18 cellular contexts compared by ENCODE assay signal in genomic region chr20:17733781-17734304, GRCh38. TPM values are rescaled to one million over a fixed set of nuclear protein-coding genes. Genes with fewer than 3 reads are reported as not detected.
DNase-seq lines count a peak whose midpoint lies in the region; ATAC-seq and TF ChIP-seq lines count a peak whose summit lies in the region.
"Had no signal": no experiment of that assay in that cellular context is flagged by ENCODE, and none has a peak within 500 bp of the region (broad histone marks: within the 10 kb centered on the region; RNA-seq: fewer than 3 reads in every experiment).

No MANE protein-coding gene starts in this region.

- 15% methylated on average over 4 of the region's 4 CpGs for WGBS in body of pancreas, 2 donors

- H2AFZ ChIP-seq in osteoblast (ENCODE audit: low read length), result peak overlapping the region; percentile 19

- TF ChIP-seq CTCF in body of pancreas (IDR thresholded peaks at IDR 0.05) (no peak), osteoblast (IDR thresholded peaks at IDR 0.05; ENCODE audit: extremely low read depth, low read depth, low read length) (no peak), vagina (IDR thresholded peaks at IDR 0.05) (no peak), breast epithelium (IDR thresholded peaks at IDR 0.05) (no peak), dorsolateral prefrontal cortex (IDR thresholded peaks at IDR 0.05 in 54 of 56, conservative IDR thresholded peaks at IDR 0.05 in 2 of 56; ENCODE audit: low read depth in 1 of 56, partially characterized antibody in 56 of 56) (no peak)

- peaks cover 46% of the 10 kb centered on the region for H3K4me1 ChIP-seq in body of pancreas
- peaks cover 9% of the 10 kb centered on the region for H3K4me1 ChIP-seq in osteoblast (ENCODE audit: insufficient read depth, low read length)
- peaks cover 17% of the 10 kb centered on the region for H3K4me1 ChIP-seq in vagina
- no peaks in the 10 kb centered on the region for H3K4me1 ChIP-seq in breast epithelium
- H3K4me1 ChIP-seq: A549, BE2C had no signal

- H3K36me3 ChIP-seq in body of pancreas (replicated peaks in 1 of 2; ENCODE audit: insufficient read depth in 1 of 2, low read depth in 2 of 2), result no peaks in the 10 kb centered on the region
- no peaks in the 10 kb centered on the region for H3K36me3 ChIP-seq in osteoblast (ENCODE audit: insufficient read depth, low read length)
- H3K36me3 ChIP-seq in vagina, result no peaks in the 10 kb centered on the region
- no peaks in the 10 kb centered on the region for H3K36me3 ChIP-seq in breast epithelium
- H3K36me3 ChIP-seq: BE2C had no signal

- peak; percentile 64 for ATAC-seq in body of pancreas
- peak; percentile 81 for ATAC-seq in left colon
- ATAC-seq in HG03442 (IDR thresholded peaks at IDR 0.05; ENCODE audit: unreplicated experiment), result no peak
- ATAC-seq: A549; CD8-positive, alpha-beta T cell had no signal

- intact Hi-C loops in body of pancreas (cut with DNase I) (no loop called here), left colon (cut with DNase I, micrococcal nuclease) (no loop called here), vagina (cut with DNase I) (no loop called here), breast epithelium (cut with DNase I; ENCODE audit: low total_unique reads) (no loop called here), dorsolateral prefrontal cortex (cut with DNase I) (no loop called here)

- H3K79me2 ChIP-seq in osteoblast (ENCODE audit: insufficient read depth, low read length), result no peaks in the 10 kb centered on the region

- H3K4me3 ChIP-seq in body of pancreas (no peak overlapping the region), osteoblast (ENCODE audit: insufficient read depth, low read length) (no peak overlapping the region), vagina (no peak overlapping the region), breast epithelium (no peak overlapping the region), dorsolateral prefrontal cortex (no peak overlapping the region)
- H3K4me3 ChIP-seq: A549 had no signal

- peak; percentile 46 to 72 (median 58) for DNase-seq in body of pancreas
- DNase-seq in left colon, result peak in 1 of 2 donors; percentile 45
- DNase-seq in osteoblast (ENCODE audit: insufficient read length, low spot score, missing footprints), result no peak
- DNase-seq in vagina (ENCODE audit: extremely low spot score in 2 of 2), result no peak
- DNase-seq in breast epithelium (ENCODE audit: low spot score in 2 of 2), result no peak
- DNase-seq in dorsolateral prefrontal cortex, result no peak
- DNase-seq: BE2C; CD8-positive, alpha-beta T cell; COR-L47; DMS153; DMS79 treated with DMSO at 0.1 percent for 48 hours; EL; HCEC 1CT; HFFc6 had no signal

- peak overlapping the region; percentile 59 to 83 (median 74) for H3K27ac ChIP-seq in body of pancreas
- H3K27ac ChIP-seq in osteoblast (ENCODE audit: low read depth, low read length), result no peak overlapping the region
- peak overlapping the region; percentile 1 for H3K27ac ChIP-seq in vagina
- no peak overlapping the region for H3K27ac ChIP-seq in breast epithelium
- no peak overlapping the region for H3K27ac ChIP-seq in dorsolateral prefrontal cortex
- H3K27ac ChIP-seq: A549, C4-2B had no signal

- H3K9me3 ChIP-seq in body of pancreas (no peaks in the 10 kb centered on the region), osteoblast (ENCODE audit: low read depth, low read length) (peaks cover 3% of the 10 kb centered on the region), vagina (no peaks in the 10 kb centered on the region), breast epithelium (no peaks in the 10 kb centered on the region)
- H3K9me3 ChIP-seq: BE2C had no signal

- TF ChIP-seq POLR2A in body of pancreas (IDR thresholded peaks at IDR 0.05) (no peak), vagina (IDR thresholded peaks at IDR 0.05) (no peak), breast epithelium (IDR thresholded peaks at IDR 0.05) (no peak)

- H4K20me1 ChIP-seq in osteoblast (ENCODE audit: insufficient read depth, low read length), result no peaks in the 10 kb centered on the region

- H3K4me2 ChIP-seq in osteoblast (ENCODE audit: insufficient read depth, low read length), result no peak overlapping the region
- H3K4me2 ChIP-seq: A549 had no signal

- no peaks in the 10 kb centered on the region for H3K27me3 ChIP-seq in body of pancreas
- H3K27me3 ChIP-seq in osteoblast (ENCODE audit: insufficient read depth, low read length), result peaks cover 2% of the 10 kb centered on the region
- H3K27me3 ChIP-seq in vagina, result no peaks in the 10 kb centered on the region
- H3K27me3 ChIP-seq in breast epithelium, result no peaks in the 10 kb centered on the region
- peaks cover 0 to 3% (median 0%) of the 10 kb centered on the region in 45 donors for H3K27me3 ChIP-seq in dorsolateral prefrontal cortex

RNA-seq across cellular contexts. Expression of gene BANF2, which starts 34.1 kb away (rescaled TPM):
- total RNA-seq in body of pancreas (1 to 10 TPM in 1 of 2 donors, not detected in 1; 4.0 TPM), left colon (not detected), osteoblast (not detected in 2 replicates), vagina (not detected), breast epithelium (not detected), dorsolateral prefrontal cortex (not detected)
- total RNA-seq: CD8-positive, alpha-beta T cell; H1; HFFc6 had no signal

RNA-seq across cellular contexts. Expression of gene RRBP1, which starts 51.8 kb away (rescaled TPM):
- total RNA-seq in body of pancreas (100 to 1,000 TPM; 313 to 511 TPM), left colon (100 to 1,000 TPM; 357 to 460 TPM), osteoblast (122 and 126 TPM in 2 replicates), vagina (79.8 TPM), breast epithelium (10 to 100 TPM; 49.8 to 92.4 (median 78.0) TPM), dorsolateral prefrontal cortex (100 to 1,000 TPM in 1 of 120 experiments, 10 to 100 TPM in 119; 25.5 to 102 (median 45.7) TPM)

Comparison
In these comparisons a context has a peak if more than half of its experiments do, and no peak if none do; other contexts are left out.
1. DNase-seq: peak in body of pancreas (4 of 4); none in osteoblast (single experiment), vagina (0 of 2), breast epithelium (0 of 2) and dorsolateral prefrontal cortex (0 of 10).
2. H3K27ac ChIP-seq: peak in body of pancreas (4 of 4) and vagina (single experiment); none in osteoblast (single experiment), breast epithelium (0 of 2) and dorsolateral prefrontal cortex (0 of 59).